In genomic region chr14:102671410-102671809, GRCh38 we compare ENCODE assay signal across 19 cellular contexts.
DNase-seq lines count a peak whose midpoint lies in the region; ATAC-seq, FAIRE-seq and TF ChIP-seq lines count a peak whose summit lies in the region.
"Had no signal": no experiment of that assay in that cellular context is flagged by ENCODE, and none has a peak within 500 bp of the region (broad histone marks: within the 10 kb centered on the region; RNA-seq: fewer than 3 reads in every experiment).

No MANE protein-coding gene starts in this region.

- peak overlapping the region; percentile 38 for H3K27ac Mint-ChIP-seq in activated T-cell treated with anti-CD3 and anti-CD28 coated beads, Interleukin-2, amount 50 U/mL, for 72 hours
- H3K27ac Mint-ChIP-seq: CD4-positive, alpha-beta T cell had no signal

- TF ChIP-seq POLR2A in GM12878 (IDR thresholded peaks at IDR 0.05; ENCODE audit: low read depth, low read length) = no peak

- peaks cover 11% of the 10 kb centered on the region for H3K4me1 Mint-ChIP-seq in activated T-cell treated with anti-CD3 and anti-CD28 coated beads, Interleukin-2, amount 50 U/mL, for 72 hours (ENCODE audit: low read depth)

- no peak overlapping the region for H2BK120ac ChIP-seq in trophoblast cell (ENCODE audit: insufficient read depth, low read length, poor library complexity)

- H3K9me3 ChIP-seq in HEK293 (ENCODE audit: control insufficient read depth, insufficient read depth, low read depth, low read length) (no peaks in the 10 kb centered on the region), GM12878 (replicated peaks; ENCODE audit: control insufficient read depth, insufficient read depth, low read length) (peaks cover 11% of the 10 kb centered on the region), trophoblast cell (ENCODE audit: insufficient read depth, low read depth, low read length) (no peaks in the 10 kb centered on the region), hepatocyte (ENCODE audit: low read depth) (no peaks in the 10 kb centered on the region), MG63 (no peaks in the 10 kb centered on the region)
- H3K9me3 ChIP-seq: A549, Caco-2 had no signal

- H3K27me3 Mint-ChIP-seq in activated T-cell treated with anti-CD3 and anti-CD28 coated beads, Interleukin-2, amount 50 U/mL, for 72 hours (ENCODE audit: low read depth) = no peaks in the 10 kb centered on the region
- H3K27me3 Mint-ChIP-seq: CD4-positive, alpha-beta T cell had no signal

- no peak overlapping the region for H2BK12ac ChIP-seq in trophoblast cell (ENCODE audit: low read length)

- H3K4ac ChIP-seq in trophoblast cell (ENCODE audit: low read depth, low read length) = peak overlapping the region; percentile 93

- WGBS in GM12878 (ENCODE audit: insufficient coverage, insufficient replicate concordance, low lambda C conversion rate, missing lambda C conversion rate) = 98% methylated on average over 3 of the region's 3 CpGs
- no CpG with 5 or more reads among the region's 3 CpGs for WGBS in trophoblast cell (ENCODE audit: extremely low coverage, insufficient coverage, insufficient read length)
- WGBS in hepatocyte (ENCODE audit: low lambda C conversion rate, missing lambda C conversion rate) = 98% methylated on average over 3 of the region's 3 CpGs

- peaks cover 13% of the 10 kb centered on the region for H3K4me1 ChIP-seq in HEK293 (ENCODE audit: control insufficient read depth, insufficient read depth, low read length)
- H3K4me1 ChIP-seq in GM12878 (ENCODE audit: control insufficient read depth, insufficient read depth, low read length) = peaks cover 17% of the 10 kb centered on the region
- peaks cover 0 to 4% of the 10 kb centered on the region in 2 experiments for H3K4me1 ChIP-seq in trophoblast cell (ENCODE audit: control insufficient read depth in 1 of 2, insufficient read depth in 2 of 2, low read length in 2 of 2)
- H3K4me1 ChIP-seq in hepatocyte (ENCODE audit: insufficient read depth) = peaks cover 5% of the 10 kb centered on the region
- H3K4me1 ChIP-seq: Caco-2 had no signal

- H4K8ac ChIP-seq in trophoblast cell (ENCODE audit: low read depth, low read length) = no peak overlapping the region

- CTCF ChIA-PET in HEK293 (lab: Yijun Ruan, JAX) = interaction anchor here (0.6 kb wide), 1 partner anchor 207 kb away, joined by 3 read pairs; no protein-coding TSS in a partner anchor
- CTCF ChIA-PET in GM12878 (lab: Yijun Ruan, JAX) = interaction anchor here (1.1 to 1.2 kb wide), 2 partner anchors 23 to 25 kb away, joined by 3 read pairs; no protein-coding TSS in a partner anchor

- H3K79me2 ChIP-seq in GM12878 (ENCODE audit: control insufficient read depth, insufficient read depth, low read length) (peaks cover 7% of the 10 kb centered on the region), trophoblast cell (ENCODE audit: control insufficient read depth, insufficient read depth, low read length, poor library complexity) (peaks cover 8% of the 10 kb centered on the region), hepatocyte (peaks cover 92% of the 10 kb centered on the region)

- no peak overlapping the region for H3K18ac ChIP-seq in trophoblast cell (ENCODE audit: low read length)

- H3K9ac ChIP-seq in GM12878 (ENCODE audit: control insufficient read depth, insufficient read depth, low read length) (no peak overlapping the region), trophoblast cell (ENCODE audit: low read length) (no peak overlapping the region)

- H2AK5ac ChIP-seq in trophoblast cell (ENCODE audit: low read length) = no peak overlapping the region

- BruUV-seq in GM12878 (replicated peaks; lab: Mats Ljungman, UMichigan) = no TSS peak

- H3K36me3 ChIP-seq in HEK293 (ENCODE audit: control insufficient read depth in 2 of 2, insufficient read depth in 1 of 2, low read length in 2 of 2) (no peaks in the 10 kb centered on the region; a peak in 1 of 3 replicates), GM12878 (ENCODE audit: control insufficient read depth in 2 of 2, insufficient read depth in 2 of 2, low read length in 1 of 2) (no peaks in the 10 kb centered on the region; a peak in 1 of 4 replicates), trophoblast cell (ENCODE audit: control insufficient read depth in 1 of 2, insufficient read depth in 2 of 2, low read length in 2 of 2) (peaks cover 0 to 4% of the 10 kb centered on the region in 2 experiments), hepatocyte (replicated peaks; ENCODE audit: insufficient read depth, low read depth) (no peaks in the 10 kb centered on the region), MG63 (no peaks in the 10 kb centered on the region)

- SMC1A ChIA-PET in GM12878 (lab: Charles Lee; ENCODE audit: uncharacterized antibody, unreplicated experiment) = interaction anchor here (1.0 to 1.8 kb wide), 3 partner anchors 10 to 78 kb away, joined by 3 to 6 read pairs (median 3); no protein-coding TSS in a partner anchor

- POLR2A ChIA-PET in HEK293 (lab: Yijun Ruan, JAX) (no interaction called here), GM12878 (lab: Charles Lee) (no interaction called here)

- H3K9me3 Mint-ChIP-seq in activated T-cell treated with anti-CD3 and anti-CD28 coated beads, Interleukin-2, amount 50 U/mL, for 72 hours = no peaks in the 10 kb centered on the region
- H3K9me3 Mint-ChIP-seq: CD4-positive, alpha-beta T cell had no signal

- no peaks in the 10 kb centered on the region for H3K36me3 Mint-ChIP-seq in activated T-cell treated with anti-CD3 and anti-CD28 coated beads, Interleukin-2, amount 50 U/mL, for 72 hours (ENCODE audit: insufficient read depth in 2 of 2)

- no peak overlapping the region for H3K4me2 ChIP-seq in GM12878 (ENCODE audit: control insufficient read depth, insufficient read depth)
- H3K4me2 ChIP-seq in trophoblast cell (ENCODE audit: low read length) = no peak overlapping the region
- no peak overlapping the region for H3K4me2 ChIP-seq in hepatocyte
- H3K4me2 ChIP-seq: A549 had no signal

- RAD21 ChIA-PET in GM12878 (lab: Charles Lee; ENCODE audit: unreplicated experiment) = interaction anchor here (0.8 kb wide), 1 partner anchor 25 kb away, joined by 3 read pairs; no protein-coding TSS in a partner anchor

- no peak overlapping the region for H4K91ac ChIP-seq in trophoblast cell (ENCODE audit: low read depth, low read length)

- no peak overlapping the region for H3K27ac ChIP-seq in HEK293 (ENCODE audit: extremely low read depth, low read depth, low read length)
- peak overlapping the region; percentile 41; the same call in 1 of the 2 replicates for H3K27ac ChIP-seq in GM12878 (ENCODE audit: control insufficient read depth, insufficient read depth)
- H3K27ac ChIP-seq in trophoblast cell (ENCODE audit: low read depth, low read length) = no peak overlapping the region
- H3K27ac ChIP-seq in hepatocyte = no peak overlapping the region
- H3K27ac ChIP-seq: 22Rv1, A549, C4-2B had no signal

- H3K23ac ChIP-seq in trophoblast cell (ENCODE audit: low read length) = no peak overlapping the region

- H2AFZ ChIP-seq in GM12878 (ENCODE audit: control insufficient read depth, low read depth, low read length) (no peak overlapping the region), trophoblast cell (ENCODE audit: insufficient read depth, low read length, poor library complexity) (no peak overlapping the region), hepatocyte (no peak overlapping the region)

- DNase-seq in activated T-cell treated with anti-CD3 and anti-CD28 coated beads, Interleukin-2, amount 50 U/mL, for 72 hours = no peak
- DNase-seq in activated T-cell treated with anti-CD3 and anti-CD28 coated beads for 4 hours = no peak
- no peak for DNase-seq in GM12878 (ENCODE audit: low read depth, low spot score)
- DNase-seq in trophoblast cell = no peak
- DNase-seq in hepatocyte (ENCODE audit: low spot score) = no peak
- no peak for DNase-seq in MG63
- DNase-seq in NCI-H187 treated with DMSO at 0.1 percent for 48 hours (lab: John Stamatoyannopoulos, UW) = no peak
- DNase-seq: AML-193; Caco-2; CD4-positive, alpha-beta T cell; GOT3; H7 had no signal

- TF ChIP-seq EP300 in GM12878 (IDR thresholded peaks at IDR 0.05; ENCODE audit: borderline replicate concordance in 1 of 2, control insufficient read depth in 1 of 2, low read depth in 2 of 2, low read length in 2 of 2) = no peak

- H3K4me3 ChIP-seq in HEK293 (ENCODE audit: low read depth, low read length) (no peak overlapping the region), GM12878 (no peak overlapping the region), trophoblast cell (ENCODE audit: low read depth, low read length) (no peak overlapping the region), hepatocyte (no peak overlapping the region), MG63 (no peak overlapping the region)
- H3K4me3 ChIP-seq: A549 had no signal

- no peaks in the 10 kb centered on the region for H4K20me1 ChIP-seq in GM12878 (ENCODE audit: control insufficient read depth, insufficient read depth)
- peaks cover 60% of the 10 kb centered on the region for H4K20me1 ChIP-seq in hepatocyte (ENCODE audit: insufficient read depth, poor library complexity, severe bottlenecking)

- no peaks in the 10 kb centered on the region for H3K9me2 ChIP-seq in hepatocyte (replicated peaks; ENCODE audit: insufficient read depth)

- intact Hi-C loops in GM12878 (cut with micrococcal nuclease; ENCODE audit: unreplicated experiment) = loop anchor here (5.0 kb wide), 1 partner anchor 79 kb away; the partner anchor contains the start of gene RCOR1

- no peak overlapping the region for H2BK5ac ChIP-seq in trophoblast cell (ENCODE audit: low read depth, low read length, poor library complexity)

- TF ChIP-seq CTCF in HEK293 (tag by site-specific recombination; IDR thresholded peaks at IDR 0.05) = no peak
- TF ChIP-seq CTCF in GM12878 (IDR thresholded peaks at IDR 0.05 in 2 of 3, conservative IDR thresholded peaks at IDR 0.05 in 1 of 3; ENCODE audit: control insufficient read depth in 2 of 3, extremely low read depth in 1 of 3, insufficient read depth in 1 of 3, low read depth in 3 of 3, low read length in 3 of 3) = no peak
- no peak for TF ChIP-seq CTCF in hepatocyte (IDR thresholded peaks at IDR 0.05; ENCODE audit: poor library complexity)

- no peaks in the 10 kb centered on the region for H3K79me1 ChIP-seq in trophoblast cell (ENCODE audit: low read length)

- no peak overlapping the region for H4K12ac ChIP-seq in trophoblast cell (ENCODE audit: low read depth, low read length)

- H3K4me3 Mint-ChIP-seq in activated T-cell treated with anti-CD3 and anti-CD28 coated beads, Interleukin-2, amount 50 U/mL, for 72 hours = no peak overlapping the region
- H3K4me3 Mint-ChIP-seq: CD4-positive, alpha-beta T cell had no signal

- TF ChIP-seq RAD21 in GM12878 (IDR thresholded peaks at IDR 0.05; ENCODE audit: insufficient read depth, low read depth, low read length) = no peak

- no peak for ATAC-seq in activated T-cell treated with anti-CD3 and anti-CD28 coated beads, Interleukin-2, amount 50 U/mL, for 72 hours (replicated peaks in 1 of 2)
- peak; percentile 29; the same call in 2 of the 3 replicates for ATAC-seq in GM12878
- ATAC-seq: A549, HCT116 had no signal

- in situ Hi-C loops in GM12878 (cut with MboI) = no loop called here

- no peak overlapping the region for H3K14ac ChIP-seq in trophoblast cell (ENCODE audit: low read length)

- H3K27me3 ChIP-seq in GM12878 (replicated peaks in 1 of 2; ENCODE audit: control insufficient read depth in 2 of 2, insufficient read depth in 2 of 2, low read length in 1 of 2) (no peaks in the 10 kb centered on the region), trophoblast cell (ENCODE audit: insufficient read depth, low read length) (no peaks in the 10 kb centered on the region), hepatocyte (no peaks in the 10 kb centered on the region), MG63 (no peaks in the 10 kb centered on the region)

- FAIRE-seq in GM12878 (lab: Jason Lieb, UNC) = no peak
- FAIRE-seq: A549, D721Med, G401.6 had no signal
